Comparison of ENCODE assay signal across 9 cellular contexts in genomic region chr15:88664151-88664778, GRCh38. TPM values are rescaled to one million over a fixed set of nuclear protein-coding genes. Genes with fewer than 3 reads are reported as not detected.
DNase-seq lines count a peak whose midpoint lies in the region; ATAC-seq and TF ChIP-seq lines count a peak whose summit lies in the region.
"Had no signal": no experiment of that assay in that cellular context is flagged by ENCODE, and none has a peak within 500 bp of the region (broad histone marks: within the 10 kb centered on the region; RNA-seq: fewer than 3 reads in every experiment).

No MANE protein-coding gene starts in this region.

- peak; percentile 35; the same call in 1 of the 2 replicates for TF ChIP-seq CTCF in GM12874 (IDR thresholded peaks at IDR 0.05; ENCODE audit: insufficient read depth, low read depth, low read length)
- peak; percentile 14 to 67 (median 46) for TF ChIP-seq CTCF in Peyer's patch (IDR thresholded peaks at IDR 0.05)
- TF ChIP-seq CTCF in chondrocyte (IDR thresholded peaks at IDR 0.05): peak; percentile 35
- TF ChIP-seq CTCF in osteocyte (IDR thresholded peaks at IDR 0.05): peak; percentile 32
- TF ChIP-seq CTCF in MCF 10A (IDR thresholded peaks at IDR 0.05; ENCODE audit: unreplicated experiment): no peak

- peak in 2 of 3 donors; percentile 56 to 76 for DNase-seq in Peyer's patch
- DNase-seq in chondrocyte (ENCODE audit: low spot score): no peak
- DNase-seq in osteocyte (ENCODE audit: extremely low spot score, unreplicated experiment): peak; percentile 63
- DNase-seq in MCF 10A (ENCODE audit: unreplicated experiment): no peak
- DNase-seq in NCI-H187 (lab: John Stamatoyannopoulos, UW): no peak
- no peak for DNase-seq in 8988T

- no peak overlapping the region for H3K4me3 Mint-ChIP-seq in chondrocyte (ENCODE audit: unreplicated experiment)
- no peak overlapping the region for H3K4me3 Mint-ChIP-seq in osteocyte (ENCODE audit: unreplicated experiment)
- H3K4me3 Mint-ChIP-seq in MCF 10A (ENCODE audit: unreplicated experiment): no peak overlapping the region
- H3K4me3 Mint-ChIP-seq: brain had no signal

- TF ChIP-seq POLR2A in Peyer's patch (IDR thresholded peaks at IDR 0.05): no peak

- CTCF ChIA-PET in MCF 10A (lab: Yijun Ruan, JAX): interaction anchor here (0.6 to 1.2 kb wide), 3 partner anchors 11 to 216 kb away, joined by 3 read pairs; no protein-coding TSS in a partner anchor

- intact Hi-C loops in MCF 10A (cut with micrococcal nuclease): no loop called here

- H3K4me1 Mint-ChIP-seq in chondrocyte (ENCODE audit: low read depth) (peaks cover 49% of the 10 kb centered on the region), osteocyte (ENCODE audit: unreplicated experiment) (peaks cover 49% of the 10 kb centered on the region), MCF 10A (ENCODE audit: insufficient read depth, unreplicated experiment) (peaks cover 32% of the 10 kb centered on the region)

- H3K4me3 ChIP-seq in Peyer's patch: no peak overlapping the region

- H3K27me3 ChIP-seq in Peyer's patch: no peaks in the 10 kb centered on the region

- BruUV-seq in MCF 10A (replicated peaks; lab: Mats Ljungman, UMichigan): no TSS peak

- H3K9me3 Mint-ChIP-seq in chondrocyte (ENCODE audit: low read depth) (peaks cover 11% of the 10 kb centered on the region), osteocyte (ENCODE audit: unreplicated experiment) (peaks cover 10% of the 10 kb centered on the region), MCF 10A (ENCODE audit: unreplicated experiment) (no peaks in the 10 kb centered on the region)

- H3K9me3 ChIP-seq in Peyer's patch: no peaks in the 10 kb centered on the region

- ATAC-seq in GM19324 (IDR thresholded peaks at IDR 0.05; ENCODE audit: low FRiP score, unreplicated experiment): no peak

- H3K36me3 ChIP-seq in Peyer's patch: no peaks in the 10 kb centered on the region

- H3K4me1 ChIP-seq in Peyer's patch: no peaks in the 10 kb centered on the region

- no peaks in the 10 kb centered on the region for H3K27me3 Mint-ChIP-seq in chondrocyte (ENCODE audit: low read depth)
- peaks cover 5% of the 10 kb centered on the region for H3K27me3 Mint-ChIP-seq in osteocyte (ENCODE audit: unreplicated experiment)
- peaks cover 12% of the 10 kb centered on the region for H3K27me3 Mint-ChIP-seq in MCF 10A (ENCODE audit: insufficient read depth, unreplicated experiment)

- H3K27ac Mint-ChIP-seq in chondrocyte (ENCODE audit: unreplicated experiment) (no peak overlapping the region), osteocyte (ENCODE audit: unreplicated experiment) (no peak overlapping the region), MCF 10A (ENCODE audit: low read depth, unreplicated experiment) (no peak overlapping the region)
- H3K27ac Mint-ChIP-seq: brain had no signal

- peaks cover 6% of the 10 kb centered on the region for H3K36me3 Mint-ChIP-seq in chondrocyte (ENCODE audit: low read depth)
- H3K36me3 Mint-ChIP-seq in osteocyte (ENCODE audit: unreplicated experiment): peaks cover 1% of the 10 kb centered on the region
- H3K36me3 Mint-ChIP-seq in MCF 10A (ENCODE audit: insufficient read depth, unreplicated experiment): no peaks in the 10 kb centered on the region
- H3K36me3 Mint-ChIP-seq: brain had no signal

- no peak overlapping the region for H3K27ac ChIP-seq in Peyer's patch

- POLR2A ChIA-PET in MCF 10A (lab: Yijun Ruan, JAX): interaction anchor here (0.6 kb wide), 1 partner anchor 25 kb away, joined by 3 read pairs; the partner anchor contains the start of gene ISG20

RNA-seq across cellular contexts. Expression of gene ISG20, which starts 25.4 kb away (rescaled TPM):
- total RNA-seq in Peyer's patch (10 to 100 TPM; 50.3 to 90.0 (median 70.6) TPM), chondrocyte (3.8 to 4.5 TPM (median 4.5 TPM) in 3 replicates), osteocyte (8.4 and 10.2 TPM in 2 replicates), MCF 10A (2022) (9.7 and 20.0 TPM in 2 replicates)

RNA-seq across cellular contexts. Expression of gene AEN, which starts 43.1 kb away (rescaled TPM):
- total RNA-seq in Peyer's patch (10 to 100 TPM in 2 of 4 donors, 1 to 10 TPM in 2; 9.6 to 17.3 (median 11.5) TPM), chondrocyte (28.6 to 30.4 TPM (median 30.2 TPM) in 3 replicates), osteocyte (25.1 and 26.8 TPM in 2 replicates), MCF 10A (2022) (48.7 and 67.6 TPM in 2 replicates)

Comparison
In these comparisons a context has a peak if more than half of its experiments do, and no peak if none do; other contexts are left out.
1. DNase-seq: peak in Peyer's patch (2 of 3) and osteocyte (single experiment); none in chondrocyte (single experiment), MCF 10A (single experiment), NCI-H187 (0 of 2) and 8988T (single experiment).